In the genomic region with DNA sequence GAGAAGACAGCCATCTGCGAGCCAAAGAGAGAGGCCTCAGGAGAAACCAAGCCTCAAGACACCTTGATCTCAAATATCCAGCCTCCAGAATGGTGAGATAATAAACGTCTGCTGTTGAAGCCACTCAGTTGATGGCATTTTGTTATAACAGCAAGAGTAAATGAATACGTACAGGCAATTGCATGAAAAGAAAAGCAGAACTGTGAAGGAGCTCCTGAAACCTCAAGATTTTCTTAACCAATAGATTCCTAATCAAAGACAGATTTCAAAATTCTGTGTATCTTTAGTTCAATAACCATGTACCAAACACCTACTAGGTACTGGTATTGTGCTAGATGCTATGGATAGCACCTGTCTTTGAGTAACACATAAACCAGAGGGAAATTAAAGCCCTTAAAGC, we compare ENCODE assay signal across 35 cellular contexts.
"Had no signal": no experiment of that assay in that cellular context is flagged by ENCODE, and none has a peak within 500 bp of the region (broad histone marks: within the 10 kb centered on the region; RNA-seq: fewer than 3 reads in every experiment).

No MANE protein-coding gene starts in this region.

- H3K4me3 ChIP-seq: MG63 had no signal

- H3K27me3 ChIP-seq: MG63 had no signal

- H3K9me3 ChIP-seq: MG63 had no signal

- DNase-seq: Karpas-422, Kasumi-1, MG63, MM.1S, MV-4-11, NCI-H1048, NCI-H1092, NCI-H1092 treated with DMSO at 0.1 percent for 48 hours, NCI-H1105, NCI-H1105 treated with DMSO at 0.1 percent for 48 hours, NCI-H1417, NCI-H1417 treated with DMSO at 0.1 percent for 48 hours, NCI-H1436, NCI-H1436 treated with DMSO at 0.1 percent for 48 hours, NCI-H146, NCI-H1694, NCI-H1694 treated with DMSO at 0.1 percent for 48 hours, NCI-H187, NCI-H187 treated with DMSO at 0.1 percent for 48 hours, NCI-H1930, NCI-H2029, NCI-H2029 treated with DMSO at 0.1 percent for 48 hours, NCI-H2081, NCI-H2081 treated with DMSO at 0.1 percent for 48 hours, NCI-H2107, NCI-H2171, NCI-H2171 treated with DMSO at 0.1 percent for 48 hours, NCI-H2227 treated with DMSO at 0.1 percent for 48 hours, NCI-H226, NCI-H345, NCI-H446, NCI-H446 treated with DMSO at 0.1 percent for 48 hours, NCI-H510A, NCI-H510A treated with DMSO at 0.1 percent for 48 hours, NCI-H524 had no signal
